Comparison of ENCODE assay signal across 2 cellular contexts in genomic region chr2:207828361-207829057, GRCh38.
A peak's percentile ranks its signal among the peaks of the same experiment; 100 is the strongest.
TF ChIP-seq lines count a peak whose summit lies in the region.

No MANE protein-coding gene starts in this region.

TF ChIP-seq in K562, 482 proteins besides CTCF, POLR2A, EP300 and RAD21 (continues in another document):
- TF ChIP-seq L3MBTL2 (IDR thresholded peaks at IDR 0.05) (peak; percentile 27; the same call in 1 of the 2 replicates), NCOA2 (IDR thresholded peaks at IDR 0.05; ENCODE audit: partially characterized antibody in 2 of 2) (no peak), BACH1 (tag; IDR thresholded peaks at IDR 0.05) (no peak), NFIX (CRISPR knock-in tag; IDR thresholded peaks at IDR 0.05; ENCODE audit: low read depth) (no peak), HMBOX1 (IDR thresholded peaks at IDR 0.05) (peak; percentile 50; the same call in 1 of the 2 replicates), NFYB (IDR thresholded peaks at IDR 0.05; ENCODE audit: extremely low read depth, insufficient read length) (no peak), ERF (CRISPR knock-in tag; IDR thresholded peaks at IDR 0.05) (no peak), ZNF3 (CRISPR knock-in tag; IDR thresholded peaks at IDR 0.05) (no peak), HNRNPK (IDR thresholded peaks at IDR 0.05; ENCODE audit: low read depth, low read length, poor library complexity, severe bottlenecking) (no peak), ZNF766 (CRISPR knock-in tag; conservative IDR thresholded peaks at IDR 0.05) (no peak), CBX2 (IDR thresholded peaks at IDR 0.05; ENCODE audit: insufficient read depth, low read length, poor library complexity, severe bottlenecking) (no peak), ZBTB26 (CRISPR knock-in tag; IDR thresholded peaks at IDR 0.05) (no peak), HNRNPUL1 (IDR thresholded peaks at IDR 0.05; ENCODE audit: low read length) (no peak), PRDM10 (IDR thresholded peaks at IDR 0.05; ENCODE audit: partially characterized antibody) (peak; percentile 60), ETS1 (conservative IDR thresholded peaks at IDR 0.05; ENCODE audit: control insufficient read depth, low read depth, low read length) (no peak), CCAR2 (IDR thresholded peaks at IDR 0.05; ENCODE audit: low read depth, low read length) (no peak)

TF ChIP-seq in HepG2, 621 proteins besides CTCF, POLR2A, EP300 and RAD21 (continues in another document):
- TF ChIP-seq MIER3 (CRISPR knock-in tag; IDR thresholded peaks at IDR 0.05; ENCODE audit: borderline replicate concordance) = peak; percentile 64; the same call in 1 of the 2 replicates
- TF ChIP-seq RNF219 (CRISPR knock-in tag; IDR thresholded peaks at IDR 0.05) = no peak
- peak; percentile 75; the same call in 1 of the 2 replicates for TF ChIP-seq ZNF788 (CRISPR knock-in tag; IDR thresholded peaks at IDR 0.05; ENCODE audit: borderline replicate concordance)
- no peak; the same call in 1 of the 2 replicates for TF ChIP-seq ZNF558 (CRISPR knock-in tag; IDR thresholded peaks at IDR 0.05; ENCODE audit: borderline replicate concordance)
- peak; percentile 18; the same call in 1 of the 2 replicates for TF ChIP-seq MAFF (IDR thresholded peaks at IDR 0.05; ENCODE audit: low read depth, low read length)
- peak; percentile 64; the same call in 1 of the 2 replicates for TF ChIP-seq ESRRA (CRISPR knock-in tag; IDR thresholded peaks at IDR 0.05; ENCODE audit: low read depth)
- peak; percentile 64; the same call in 1 of the 2 replicates for TF ChIP-seq GATA4 (IDR thresholded peaks at IDR 0.05; ENCODE audit: borderline replicate concordance, low read depth)
- no peak for TF ChIP-seq ZKSCAN5 (CRISPR knock-in tag; IDR thresholded peaks at IDR 0.05)
- TF ChIP-seq CREM (IDR thresholded peaks at IDR 0.05) = no peak; the same call in 1 of the 2 replicates
- no peak for TF ChIP-seq CREM (CRISPR knock-in tag; IDR thresholded peaks at IDR 0.05)
- 0 out of 2 replicates have a peak, but pooled peaks have one; percentile 31 for TF ChIP-seq NR0B2 (CRISPR knock-in tag; IDR thresholded peaks at IDR 0.05)
- peak; percentile 68 for TF ChIP-seq KDM6A (CRISPR knock-in tag; IDR thresholded peaks at IDR 0.05; ENCODE audit: low read depth)
- peak; percentile 50 for TF ChIP-seq BHLHE40 (IDR thresholded peaks at IDR 0.05; ENCODE audit: low read length)
- TF ChIP-seq E2F5 (CRISPR knock-in tag; conservative IDR thresholded peaks at IDR 0.05) = no peak
- peak; percentile 54 for TF ChIP-seq ZNF781 (CRISPR knock-in tag; IDR thresholded peaks at IDR 0.05; ENCODE audit: borderline replicate concordance, not compliant biosample characterization)
- TF ChIP-seq REPIN1 (CRISPR knock-in tag; IDR thresholded peaks at IDR 0.05; ENCODE audit: borderline replicate concordance, low read depth) = no peak
- peak; percentile 52; the same call in 1 of the 2 replicates for TF ChIP-seq POLR2AphosphoS5 (IDR thresholded peaks at IDR 0.05; ENCODE audit: low read depth, low read length)
- peak; percentile 72; the same call in 1 of the 2 replicates for TF ChIP-seq ZNF362 (CRISPR knock-in tag; IDR thresholded peaks at IDR 0.05; ENCODE audit: borderline replicate concordance)
- TF ChIP-seq ZBTB25 (CRISPR knock-in tag; IDR thresholded peaks at IDR 0.05) = no peak
- peak; percentile 22; the same call in 1 of the 2 replicates for TF ChIP-seq ZBTB44 (CRISPR knock-in tag; IDR thresholded peaks at IDR 0.05)
- TF ChIP-seq ZNF263 (CRISPR knock-in tag; IDR thresholded peaks at IDR 0.05) = peak; percentile 49; the same call in 1 of the 2 replicates
- no peak for TF ChIP-seq AFF4 (CRISPR knock-in tag; IDR thresholded peaks at IDR 0.05)
- peak; percentile 72; the same call in 1 of the 2 replicates for TF ChIP-seq ZNF687 (CRISPR knock-in tag; IDR thresholded peaks at IDR 0.05)
- TF ChIP-seq POGK (CRISPR knock-in tag; conservative IDR thresholded peaks at IDR 0.05) = peak; percentile 51; the same call in 1 of the 2 replicates
- TF ChIP-seq ZNF556 (CRISPR knock-in tag; IDR thresholded peaks at IDR 0.05; ENCODE audit: borderline replicate concordance) = 0 out of 2 replicates have a peak, but pooled peaks have one; percentile 63
- peak; percentile 51; the same call in 1 of the 2 replicates for TF ChIP-seq NCOR1 (IDR thresholded peaks at IDR 0.05; ENCODE audit: borderline replicate concordance, low read length)
- TF ChIP-seq BRF2 (CRISPR knock-in tag; IDR thresholded peaks at IDR 0.05) = no peak
